1 cellular context compared by ENCODE assay signal in the genomic region with DNA sequence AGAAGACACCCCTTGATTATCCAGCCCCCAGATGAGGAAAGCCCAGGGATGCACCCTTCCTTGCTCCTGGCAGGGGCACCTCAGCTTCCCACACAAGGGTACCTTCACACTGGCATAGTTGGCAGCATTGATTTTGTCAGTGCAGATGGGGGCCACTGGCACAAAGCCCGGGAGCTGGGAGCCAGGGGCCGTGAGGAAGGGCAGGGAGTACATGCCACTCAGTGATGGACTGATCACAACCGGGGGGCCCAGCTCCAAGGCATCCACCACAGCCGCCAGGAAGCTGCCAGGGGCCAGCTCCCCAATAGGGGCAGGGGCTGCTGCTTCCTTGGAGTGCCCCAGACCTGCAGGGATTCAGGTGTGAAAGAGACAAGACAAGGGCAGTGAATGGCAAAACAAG.
TF ChIP-seq lines count a peak whose summit lies in the region.

No MANE protein-coding gene starts in this region.

TF ChIP-seq in GM23338, 12 proteins besides CTCF, POLR2A, EP300 and RAD21:
- TF ChIP-seq, protein P1, sequence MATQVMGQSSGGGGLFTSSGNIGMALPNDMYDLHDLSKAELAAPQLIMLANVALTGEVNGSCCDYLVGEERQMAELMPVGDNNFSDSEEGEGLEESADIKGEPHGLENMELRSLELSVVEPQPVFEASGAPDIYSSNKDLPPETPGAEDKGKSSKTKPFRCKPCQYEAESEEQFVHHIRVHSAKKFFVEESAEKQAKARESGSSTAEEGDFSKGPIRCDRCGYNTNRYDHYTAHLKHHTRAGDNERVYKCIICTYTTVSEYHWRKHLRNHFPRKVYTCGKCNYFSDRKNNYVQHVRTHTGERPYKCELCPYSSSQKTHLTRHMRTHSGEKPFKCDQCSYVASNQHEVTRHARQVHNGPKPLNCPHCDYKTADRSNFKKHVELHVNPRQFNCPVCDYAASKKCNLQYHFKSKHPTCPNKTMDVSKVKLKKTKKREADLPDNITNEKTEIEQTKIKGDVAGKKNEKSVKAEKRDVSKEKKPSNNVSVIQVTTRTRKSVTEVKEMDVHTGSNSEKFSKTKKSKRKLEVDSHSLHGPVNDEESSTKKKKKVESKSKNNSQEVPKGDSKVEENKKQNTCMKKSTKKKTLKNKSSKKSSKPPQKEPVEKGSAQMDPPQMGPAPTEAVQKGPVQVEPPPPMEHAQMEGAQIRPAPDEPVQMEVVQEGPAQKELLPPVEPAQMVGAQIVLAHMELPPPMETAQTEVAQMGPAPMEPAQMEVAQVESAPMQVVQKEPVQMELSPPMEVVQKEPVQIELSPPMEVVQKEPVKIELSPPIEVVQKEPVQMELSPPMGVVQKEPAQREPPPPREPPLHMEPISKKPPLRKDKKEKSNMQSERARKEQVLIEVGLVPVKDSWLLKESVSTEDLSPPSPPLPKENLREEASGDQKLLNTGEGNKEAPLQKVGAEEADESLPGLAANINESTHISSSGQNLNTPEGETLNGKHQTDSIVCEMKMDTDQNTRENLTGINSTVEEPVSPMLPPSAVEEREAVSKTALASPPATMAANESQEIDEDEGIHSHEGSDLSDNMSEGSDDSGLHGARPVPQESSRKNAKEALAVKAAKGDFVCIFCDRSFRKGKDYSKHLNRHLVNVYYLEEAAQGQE (IDR thresholded peaks at IDR 0.05; ENCODE audit: unreplicated experiment): no peak
- no peak for TF ChIP-seq POLR2AphosphoS5 (IDR thresholded peaks at IDR 0.05; ENCODE audit: low read depth)
